In the genomic region with DNA sequence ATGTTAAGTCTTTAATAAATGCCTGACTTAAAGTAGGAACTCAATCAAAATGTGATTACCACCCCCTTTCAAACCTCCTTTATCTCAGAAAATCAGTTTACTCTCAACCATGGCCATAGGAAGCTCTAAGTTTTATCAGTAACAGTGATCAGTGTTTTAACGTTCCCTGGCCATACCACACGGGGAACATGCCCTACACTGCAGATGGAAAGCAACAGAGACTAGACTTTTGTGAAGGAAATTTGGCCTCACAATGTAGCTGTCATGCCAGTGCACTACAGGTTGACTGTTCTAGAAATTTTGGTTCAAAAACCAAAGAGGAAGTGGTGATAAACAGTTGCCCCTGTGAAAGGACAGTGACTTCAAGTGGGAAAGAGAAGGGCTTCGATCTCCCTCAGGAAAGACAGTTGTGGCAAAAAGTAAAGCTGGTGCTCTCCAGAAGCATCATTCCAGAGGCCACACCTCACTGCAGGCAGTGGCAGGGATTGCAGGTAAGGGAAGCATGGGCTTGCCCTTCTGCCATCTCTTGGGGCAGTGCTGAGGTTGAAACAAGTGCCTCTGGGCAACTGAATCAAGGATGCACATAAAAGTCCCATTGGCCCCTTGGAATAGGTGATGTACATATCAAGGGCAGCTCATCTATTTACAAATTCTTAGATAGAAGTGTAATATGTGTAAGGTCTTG, we compare ENCODE assay signal across 7 cellular contexts. TPM values are rescaled to one million over a fixed set of nuclear protein-coding genes. Genes with fewer than 3 reads are reported as not detected.
"Had no signal": no experiment of that assay in that cellular context is flagged by ENCODE, and none has a peak within 500 bp of the region (broad histone marks: within the 10 kb centered on the region; RNA-seq: fewer than 3 reads in every experiment).

No MANE protein-coding gene starts in this region.

RNA-seq across cellular contexts. Expression of a gene that starts 57.7 kb away (rescaled TPM):
- total RNA-seq: LHCN-M2, MCF 10A, NCI-H460, PC-3, Peyer's patch, SJSA1 had no signal
- polyA plus RNA-seq: SK-N-SH had no signal
